13 cellular contexts compared by ENCODE assay signal in the genomic region with DNA sequence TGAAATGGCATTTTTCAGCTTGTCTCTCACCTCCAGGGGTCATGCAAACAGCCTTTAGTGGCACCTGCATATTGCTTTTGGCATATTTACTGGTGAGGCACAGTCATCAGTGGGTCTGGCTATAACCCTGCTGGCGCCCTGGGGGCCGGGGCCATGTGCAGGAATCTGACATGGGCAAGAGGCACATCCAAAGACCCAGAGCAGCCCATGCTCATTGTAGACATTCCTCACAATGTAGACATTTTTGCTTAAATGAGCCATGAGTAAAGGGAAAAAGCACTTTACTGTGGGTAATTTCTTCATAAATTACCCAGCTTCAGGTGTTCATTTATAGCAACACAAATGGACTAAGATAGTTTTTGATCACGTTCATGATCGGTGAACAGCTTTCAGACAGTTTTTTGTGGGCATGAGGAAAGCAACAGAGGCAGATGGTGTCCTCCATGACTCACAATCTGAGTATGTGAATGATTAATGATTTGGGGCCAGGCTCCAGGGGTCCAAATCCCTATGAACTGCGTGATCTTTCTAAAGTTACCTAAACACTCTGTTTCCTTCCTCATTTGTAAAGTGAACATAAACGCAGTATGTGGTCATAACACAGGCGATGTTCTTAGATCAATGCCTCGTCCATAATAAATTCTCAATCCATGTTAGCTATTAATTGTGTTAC.
A peak's percentile ranks its signal among the peaks of the same experiment; 100 is the strongest.
DNase-seq lines count a peak whose midpoint lies in the region; ATAC-seq and TF ChIP-seq lines count a peak whose summit lies in the region.
"Had no signal": no experiment of that assay in that cellular context is flagged by ENCODE, and none has a peak within 500 bp of the region (broad histone marks: within the 10 kb centered on the region; RNA-seq: fewer than 3 reads in every experiment).

No MANE protein-coding gene starts in this region.

- no peak overlapping the region for H3K27ac Mint-ChIP-seq in stimulated activated effector memory CD8-positive, alpha-beta T cell treated with anti-CD3 and anti-CD28 coated beads, Interleukin-12 subunit alpha, Interleukin-12 subunit beta, amount 100 ng/mL, for 72 hours
- H3K27ac Mint-ChIP-seq: activated naive CD8-positive, alpha-beta T cell had no signal

- no peak overlapping the region for H3K4me3 Mint-ChIP-seq in stimulated activated effector memory CD8-positive, alpha-beta T cell treated with anti-CD3 and anti-CD28 coated beads, Interleukin-12 subunit alpha, Interleukin-12 subunit beta, amount 100 ng/mL, for 72 hours
- H3K4me3 Mint-ChIP-seq: activated naive CD8-positive, alpha-beta T cell had no signal

- TF ChIP-seq CTCF in fibroblast of the aortic adventitia (IDR thresholded peaks at IDR 0.05; ENCODE audit: insufficient read depth, low read length): no peak

- no peaks in the 10 kb centered on the region for H3K4me1 Mint-ChIP-seq in stimulated activated effector memory CD8-positive, alpha-beta T cell treated with anti-CD3 and anti-CD28 coated beads, Interleukin-12 subunit alpha, Interleukin-12 subunit beta, amount 100 ng/mL, for 72 hours

- peak; percentile 48 for DNase-seq in DMS 273 treated with DMSO at 0.1 percent for 48 hours (lab: John Stamatoyannopoulos, UW)
- peak; percentile 18 for DNase-seq in NCI-H82 treated with DMSO at 0.1 percent for 48 hours (lab: John Stamatoyannopoulos, UW; ENCODE audit: unreplicated experiment)
- peak; percentile 44 for DNase-seq in fibroblast of the aortic adventitia (ENCODE audit: low read depth)
- peak; percentile 66 for DNase-seq in renal cortical epithelial cell (ENCODE audit: low read depth)
- DNase-seq in NCI-H2107 treated with DMSO at 0.1 percent for 48 hours (lab: John Stamatoyannopoulos, UW; ENCODE audit: unreplicated experiment): no peak
- no peak for DNase-seq in stimulated activated effector memory CD8-positive, alpha-beta T cell treated with anti-CD3 and anti-CD28 coated beads, Interleukin-12 subunit alpha, Interleukin-12 subunit beta, amount 100 ng/mL, for 72 hours (ENCODE audit: low spot score in 2 of 2)
- no peak for DNase-seq in hepatic stellate cell (ENCODE audit: low spot score)
- DNase-seq: AML-193, DMS79, left lung had no signal

- H3K36me3 Mint-ChIP-seq in stimulated activated effector memory CD8-positive, alpha-beta T cell treated with anti-CD3 and anti-CD28 coated beads, Interleukin-12 subunit alpha, Interleukin-12 subunit beta, amount 100 ng/mL, for 72 hours: no peaks in the 10 kb centered on the region
- H3K36me3 Mint-ChIP-seq: activated naive CD8-positive, alpha-beta T cell had no signal

- ATAC-seq in GM19351 (IDR thresholded peaks at IDR 0.05; ENCODE audit: unreplicated experiment): no peak
- ATAC-seq in stimulated activated effector memory CD8-positive, alpha-beta T cell treated with anti-CD3 and anti-CD28 coated beads, Interleukin-12 subunit alpha, Interleukin-12 subunit beta, amount 100 ng/mL, for 72 hours: no peak

- no peaks in the 10 kb centered on the region for H3K9me3 Mint-ChIP-seq in stimulated activated effector memory CD8-positive, alpha-beta T cell treated with anti-CD3 and anti-CD28 coated beads, Interleukin-12 subunit alpha, Interleukin-12 subunit beta, amount 100 ng/mL, for 72 hours

- H3K4me3 ChIP-seq in fibroblast of the aortic adventitia (ENCODE audit: low read depth, low read length): no peak overlapping the region
- H3K4me3 ChIP-seq: gastroesophageal sphincter, left lung had no signal

Comparison
In these comparisons a context has a peak if more than half of its experiments do, and no peak if none do; other contexts are left out.
1. DNase-seq: peak in DMS 273 treated with DMSO at 0.1 percent for 48 hours (single experiment), NCI-H82 treated with DMSO at 0.1 percent for 48 hours (single experiment), fibroblast of the aortic adventitia (single experiment) and renal cortical epithelial cell (single experiment); none in NCI-H2107 treated with DMSO at 0.1 percent for 48 hours (single experiment), stimulated activated effector memory CD8-positive, alpha-beta T cell treated with anti-CD3 and anti-CD28 coated beads, Interleukin-12 subunit alpha, Interleukin-12 subunit beta, amount 100 ng/mL, for 72 hours (0 of 2) and hepatic stellate cell (single experiment).